8 cellular contexts compared by ENCODE assay signal in genomic region chr12:6451348-6452244, GRCh38. TPM values are rescaled to one million over a fixed set of nuclear protein-coding genes. Genes with fewer than 3 reads are reported as not detected.
DNase-seq lines count a peak whose midpoint lies in the region; ATAC-seq and TF ChIP-seq lines count a peak whose summit lies in the region.

Gene TAPBPL (plus strand): TSS chr12:6452042. CDS start chr12:6452249, 207 bp downstream.

- intact Hi-C loops in OCI-LY7 (cut with micrococcal nuclease; ENCODE audit: unreplicated experiment) (no loop called here), esophagus muscularis mucosa (cut with DNase I) (no loop called here)

- peaks cover 36% of the 10 kb centered on the region for H3K4me1 ChIP-seq in HUES6 (ENCODE audit: control insufficient read depth, insufficient read depth, low read length)
- H3K4me1 ChIP-seq in OCI-LY7 (ENCODE audit: insufficient read depth, low read length, poor library complexity, severe bottlenecking) = peaks cover 56% of the 10 kb centered on the region
- H3K4me1 ChIP-seq in esophagus muscularis mucosa = peaks cover 22 to 53% (median 49%) of the 10 kb centered on the region in 4 donors
- H3K4me1 ChIP-seq in muscle layer of duodenum (ENCODE audit: control insufficient read depth in 1 of 2, insufficient read depth in 2 of 2, low read length in 2 of 2) = peaks cover 14 to 31% of the 10 kb centered on the region in 2 donors

- peak within 1 kb of the TSS; percentile 100 for H3K4me3 Mint-ChIP-seq in activated T-cell treated with anti-CD3 and anti-CD28 coated beads, Interleukin-2, amount 50 U/mL, for 72 hours

- no peaks in the 10 kb centered on the region for H4K20me1 ChIP-seq in OCI-LY7 (ENCODE audit: insufficient read depth, low read length)

- H3K36me3 ChIP-seq in HUES6 (ENCODE audit: control insufficient read depth, insufficient read depth, low read length) (no peaks in the 10 kb centered on the region), OCI-LY7 (ENCODE audit: insufficient read depth, low read length) (peaks cover 26% of the 10 kb centered on the region), esophagus muscularis mucosa (peaks cover 0 to 44% (median 27%) of the 10 kb centered on the region in 4 donors), muscle layer of duodenum (ENCODE audit: control insufficient read depth in 1 of 2, insufficient read depth in 2 of 2, low read length in 2 of 2) (peaks cover 16 to 19% of the 10 kb centered on the region in 2 donors)

- peaks cover 10% of the 10 kb centered on the region; the same call in 1 of the 2 replicates for H3K79me2 ChIP-seq in OCI-LY7 (ENCODE audit: insufficient read depth, low read depth, low read length)

- BruUV-seq in OCI-LY7 (replicated peaks; lab: Mats Ljungman, UMichigan) = TSS peak; percentile 70

- H3K4me1 Mint-ChIP-seq in activated T-cell treated with anti-CD3 and anti-CD28 coated beads, Interleukin-2, amount 50 U/mL, for 72 hours (ENCODE audit: low read depth) = peaks cover 85% of the 10 kb centered on the region

- TF ChIP-seq EP300 in esophagus muscularis mucosa (IDR thresholded peaks at IDR 0.05) = no peak

- H3K27ac ChIP-seq in C4-2B = peak within 1 kb of the TSS; percentile 93
- H3K27ac ChIP-seq in HUES6 (ENCODE audit: low read depth, low read length) = peak within 1 kb of the TSS; percentile 76; the same call in 1 of the 2 replicates
- H3K27ac ChIP-seq in OCI-LY7 (ENCODE audit: low read depth, low read length, poor library complexity, severe bottlenecking) = peak within 1 kb of the TSS; percentile 81
- peak within 1 kb of the TSS; percentile 96 to 99 (median 97) for H3K27ac ChIP-seq in esophagus muscularis mucosa (replicated peaks in 1 of 4)
- peak within 1 kb of the TSS; percentile 97 for H3K27ac ChIP-seq in muscle layer of duodenum (ENCODE audit: low read length)

- H3K27me3 Mint-ChIP-seq in activated T-cell treated with anti-CD3 and anti-CD28 coated beads, Interleukin-2, amount 50 U/mL, for 72 hours (ENCODE audit: low read depth) = no peaks in the 10 kb centered on the region

- TF ChIP-seq POLR2A in esophagus muscularis mucosa (IDR thresholded peaks at IDR 0.05; ENCODE audit: low read depth) = peak; percentile 35

- peak within 1 kb of the TSS; percentile 25; the same call in 1 of the 2 replicates for H2AFZ ChIP-seq in OCI-LY7 (ENCODE audit: low read length)

- TF ChIP-seq CTCF in C4-2B (conservative IDR thresholded peaks at IDR 0.05) (no peak), OCI-LY7 (conservative IDR thresholded peaks at IDR 0.05; ENCODE audit: low read length) (no peak), esophagus muscularis mucosa (IDR thresholded peaks at IDR 0.05) (no peak)

- peak within 1 kb of the TSS; percentile 99 for H3K27ac Mint-ChIP-seq in activated T-cell treated with anti-CD3 and anti-CD28 coated beads, Interleukin-2, amount 50 U/mL, for 72 hours

- H3K4me3 ChIP-seq in HUES6 (ENCODE audit: low read depth, low read length) (peak within 1 kb of the TSS; percentile 43), OCI-LY7 (ENCODE audit: low read depth, low read length, poor library complexity, severe bottlenecking) (peak within 1 kb of the TSS; percentile 74), esophagus muscularis mucosa (peak within 1 kb of the TSS; percentile 63 to 79 (median 73)), muscle layer of duodenum (ENCODE audit: low read depth in 1 of 2, low read length in 2 of 2) (peak within 1 kb of the TSS; percentile 77 to 97)

- peak; percentile 52 for ATAC-seq in GM19397 (IDR thresholded peaks at IDR 0.05; ENCODE audit: unreplicated experiment)
- peak; percentile 80 to 88 for ATAC-seq in activated T-cell treated with anti-CD3 and anti-CD28 coated beads, Interleukin-2, amount 50 U/mL, for 72 hours (replicated peaks in 1 of 2)

- POLR2A ChIA-PET in OCI-LY7 (lab: Charles Lee) = interaction anchor here (0.6 to 3.4 kb wide), 16 partner anchors 8 to 238 kb away, joined by 3 to 27 read pairs (median 4); partner anchors contain the start of genes CD27, MRPL51 and VAMP1

- H3K9ac ChIP-seq in HUES6 (ENCODE audit: low read length) = peak within 1 kb of the TSS; percentile 55

- H3K9me3 ChIP-seq in HUES6 (ENCODE audit: control insufficient read depth, insufficient read depth, low read depth, low read length) (no peaks in the 10 kb centered on the region), OCI-LY7 (ENCODE audit: low read length) (no peaks in the 10 kb centered on the region), esophagus muscularis mucosa (no peaks in the 10 kb centered on the region), muscle layer of duodenum (ENCODE audit: control insufficient read depth in 1 of 2, low read length in 2 of 2) (no peaks in the 10 kb centered on the region)

- CTCF ChIA-PET in OCI-LY7 (lab: Charles Lee; ENCODE audit: unreplicated experiment) = interaction anchor here (0.5 to 1.0 kb wide), 4 partner anchors 9 to 20 kb away, joined by 3 to 10 read pairs (median 4); no protein-coding TSS in a partner anchor

- H3K36me3 Mint-ChIP-seq in activated T-cell treated with anti-CD3 and anti-CD28 coated beads, Interleukin-2, amount 50 U/mL, for 72 hours (ENCODE audit: insufficient read depth in 2 of 2) = peaks cover 14 to 34% of the 10 kb centered on the region in 2 donors

- H3K9me3 Mint-ChIP-seq in activated T-cell treated with anti-CD3 and anti-CD28 coated beads, Interleukin-2, amount 50 U/mL, for 72 hours = no peaks in the 10 kb centered on the region

- DNase-seq in OCI-LY7 (ENCODE audit: low spot score) = peak; percentile 89
- peak; percentile 77 to 87 for DNase-seq in activated T-cell treated with anti-CD3 and anti-CD28 coated beads, Interleukin-2, amount 50 U/mL, for 72 hours
- peak; percentile 97 for DNase-seq in esophagus muscularis mucosa (ENCODE audit: extremely low spot score)
- peak; percentile 78 for DNase-seq in stimulated activated naive CD4-positive, alpha-beta T cell treated with Interleukin-2 at 50 U/mL for 16 hours (lab: John Stamatoyannopoulos, UW)

- H3K27me3 ChIP-seq in HUES6 (ENCODE audit: control insufficient read depth, insufficient read depth, low read length) = no peaks in the 10 kb centered on the region
- peaks cover 0 to 4% (median 0%) of the 10 kb centered on the region in 4 donors for H3K27me3 ChIP-seq in esophagus muscularis mucosa
- H3K27me3 ChIP-seq in muscle layer of duodenum (ENCODE audit: low read depth, low read length) = no peaks in the 10 kb centered on the region

- peak within 1 kb of the TSS; percentile 88 for H3K4me2 ChIP-seq in OCI-LY7 (ENCODE audit: low read length)

- WGBS in esophagus muscularis mucosa = 1% methylated on average over 23 of the region's 27 CpGs

- H3K9me2 ChIP-seq in OCI-LY7 (ENCODE audit: insufficient read depth, low read length) = no peaks in the 10 kb centered on the region

RNA-seq across cellular contexts. Expression of gene TAPBPL, which starts in this region (rescaled TPM):
- 18.4 and 23.7 TPM in 2 replicates for total RNA-seq in OCI-LY7 (2014; rRNA removed; shearing (Covaris generic))
- total RNA-seq in OCI-LY7 (2022) = 22.2 and 25.5 TPM in 2 replicates
- 10 to 100 TPM; 26.0 to 29.6 TPM for total RNA-seq in activated T-cell treated with anti-CD3 and anti-CD28 coated beads, Interleukin-2, amount 50 U/mL, for 72 hours
- 10 to 100 TPM; 12.4 to 25.8 (median 22.5) TPM for total RNA-seq in esophagus muscularis mucosa

Comparison
In these comparisons a context has a peak if more than half of its experiments do, and no peak if none do; other contexts are left out.
1. Peak in every context shown above with its lines: DNase-seq, ATAC-seq, H3K4me3 ChIP-seq and H3K27ac ChIP-seq.